1 cellular context compared by ENCODE assay signal in genomic region chr2:46502291-46502690, GRCh38.
A peak's percentile ranks its signal among the peaks of the same experiment; 100 is the strongest.
TF ChIP-seq lines count a peak whose summit lies in the region.

No MANE protein-coding gene starts in this region.

TF ChIP-seq in HepG2, 621 proteins besides CTCF, POLR2A, EP300 and RAD21:
- TF ChIP-seq ZFX (CRISPR knock-in tag; IDR thresholded peaks at IDR 0.05; ENCODE audit: low read depth) (no peak), XRCC5 (optimal IDR thresholded peaks at IDR 0.05; ENCODE audit: low read length) (peak; percentile 30), HNF4A (CRISPR knock-in tag; IDR thresholded peaks at IDR 0.05) (peak; percentile 29; the same call in 1 of the 2 replicates), ZNF407 (CRISPR knock-in tag; IDR thresholded peaks at IDR 0.05; ENCODE audit: not compliant biosample characterization) (no peak), KMT2A (CRISPR knock-in tag; IDR thresholded peaks at IDR 0.05) (no peak)
TF ChIP-seq in HepG2: peak in this region for 2.
